Comparison of ENCODE assay signal across 8 cellular contexts in the genomic region with DNA sequence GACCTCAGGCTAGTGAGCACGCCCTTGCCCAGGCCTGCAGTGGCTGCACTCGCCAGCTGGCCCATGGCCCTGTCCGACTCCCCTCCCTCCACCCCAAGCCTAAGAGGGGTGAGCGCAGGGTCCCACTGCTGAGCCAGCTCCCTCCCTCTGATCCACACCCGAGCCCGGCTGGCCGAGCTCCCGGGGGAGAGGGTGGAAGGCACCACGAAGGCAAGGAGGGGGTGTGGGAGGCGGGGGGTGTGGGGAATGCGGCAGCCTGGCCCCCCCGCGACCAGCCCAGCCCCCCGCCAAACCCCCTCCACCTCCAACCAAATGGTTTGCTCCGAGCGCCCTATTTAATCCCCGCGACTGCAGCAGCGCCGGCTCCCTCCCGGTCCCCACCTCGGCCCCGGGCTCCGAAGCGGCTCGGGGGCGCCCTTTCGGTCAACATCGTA. TPM values are rescaled to one million over a fixed set of nuclear protein-coding genes. Genes with fewer than 3 reads are reported as not detected.
DNase-seq lines count a peak whose midpoint lies in the region; ATAC-seq and TF ChIP-seq lines count a peak whose summit lies in the region.

A gene with protein sequence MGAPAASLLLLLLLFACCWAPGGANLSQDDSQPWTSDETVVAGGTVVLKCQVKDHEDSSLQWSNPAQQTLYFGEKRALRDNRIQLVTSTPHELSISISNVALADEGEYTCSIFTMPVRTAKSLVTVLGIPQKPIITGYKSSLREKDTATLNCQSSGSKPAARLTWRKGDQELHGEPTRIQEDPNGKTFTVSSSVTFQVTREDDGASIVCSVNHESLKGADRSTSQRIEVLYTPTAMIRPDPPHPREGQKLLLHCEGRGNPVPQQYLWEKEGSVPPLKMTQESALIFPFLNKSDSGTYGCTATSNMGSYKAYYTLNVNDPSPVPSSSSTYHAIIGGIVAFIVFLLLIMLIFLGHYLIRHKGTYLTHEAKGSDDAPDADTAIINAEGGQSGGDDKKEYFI (plus strand): TSS at position 362 of the 434 bp plus-strand sequence. CDS start 151 bp downstream, outside the sequence.

- H3K4me3 ChIP-seq in suprapubic skin: peak within 1 kb of the TSS; percentile 52

- 17% methylated on average over 2 of the region's 29 CpGs for WGBS in suprapubic skin

- TF ChIP-seq CTCF in suprapubic skin (IDR thresholded peaks at IDR 0.05): no peak

- H3K27ac ChIP-seq in suprapubic skin: no peak within 1 kb of the TSS

- H3K4me1 ChIP-seq in suprapubic skin: peaks cover 24% of the 10 kb centered on the region

- H3K9me3 ChIP-seq in suprapubic skin: no peaks in the 10 kb centered on the region

- TF ChIP-seq EP300 in suprapubic skin (IDR thresholded peaks at IDR 0.05): no peak

- DNase-seq in NCI-H226: peak; percentile 70
- peak; percentile 92 for DNase-seq in cerebellum (ENCODE audit: low spot score)
- DNase-seq in medulla oblongata (ENCODE audit: extremely low spot score): peak; percentile 36
- DNase-seq in suprapubic skin (ENCODE audit: low spot score in 2 of 2): no peak
- DNase-seq in DMS153 treated with DMSO at 0.1 percent for 48 hours (lab: John Stamatoyannopoulos, UW; ENCODE audit: unreplicated experiment): no peak
- DNase-seq in T-cell: no peak
- DNase-seq in T1000 (lab: John Stamatoyannopoulos, UW): no peak

- POLR2A ChIA-PET in T-cell (lab: Charles Lee): no interaction called here

- peak within 1 kb of the TSS in 1 of 3 donors; percentile 21 for H3K4me3 Mint-ChIP-seq in T-cell

- CTCF ChIA-PET in T-cell (lab: Charles Lee): no interaction called here

- no peak within 1 kb of the TSS for H3K27ac Mint-ChIP-seq in T-cell

- H3K4me1 Mint-ChIP-seq in T-cell: peaks cover 3 to 6% (median 6%) of the 10 kb centered on the region in 3 donors

- H3K27me3 ChIP-seq in suprapubic skin: peaks cover 60% of the 10 kb centered on the region

- no peaks in the 10 kb centered on the region for H3K36me3 ChIP-seq in suprapubic skin

- H3K36me3 Mint-ChIP-seq in T-cell: no peaks in the 10 kb centered on the region

- ATAC-seq in GM21381 (IDR thresholded peaks at IDR 0.05; ENCODE audit: unreplicated experiment): no peak
- ATAC-seq in T-cell (replicated peaks in 1 of 4): no peak

- H3K9me3 Mint-ChIP-seq in T-cell: no peaks in the 10 kb centered on the region

- peaks cover 66 to 77% of the 10 kb centered on the region in 2 donors for H3K27me3 Mint-ChIP-seq in T-cell

- no peak for TF ChIP-seq POLR2A in suprapubic skin (IDR thresholded peaks at IDR 0.05)

RNA-seq across cellular contexts. Expression of the gene that starts here (rescaled TPM):
- total RNA-seq in cerebellum: 100 TPM
- total RNA-seq in suprapubic skin: 1 to 10 TPM; 4.3 to 9.8 (median 7.9) TPM
- not detected for total RNA-seq in T-cell

Comparison
In these comparisons a context has a peak if more than half of its experiments do, and no peak if none do; other contexts are left out.
1. DNase-seq: peak in NCI-H226 (single experiment), cerebellum (single experiment) and medulla oblongata (single experiment); none in suprapubic skin (0 of 2), DMS153 treated with DMSO at 0.1 percent for 48 hours (single experiment), T-cell (0 of 34) and T1000 (single experiment).